11 cellular contexts compared by ENCODE assay signal in genomic region chr11:76674517-76675400, GRCh38. TPM values are rescaled to one million over a fixed set of nuclear protein-coding genes. Genes with fewer than 3 reads are reported as not detected.
DNase-seq lines count a peak whose midpoint lies in the region; ATAC-seq and TF ChIP-seq lines count a peak whose summit lies in the region.
"Had no signal": no experiment of that assay in that cellular context is flagged by ENCODE, and none has a peak within 500 bp of the region (broad histone marks: within the 10 kb centered on the region; RNA-seq: fewer than 3 reads in every experiment).

No MANE protein-coding gene starts in this region.

- no peaks in the 10 kb centered on the region for H3K9me3 Mint-ChIP-seq in memory B cell
- no peaks in the 10 kb centered on the region for H3K9me3 Mint-ChIP-seq in activated T-cell treated with anti-CD3 and anti-CD28 coated beads, Interleukin-2, amount 50 U/mL, for 24 hours

- H3K4me1 ChIP-seq in uterus: peaks cover 0 to 6% of the 10 kb centered on the region in 2 donors

- H3K27ac ChIP-seq in uterus: no peak overlapping the region

- intact Hi-C loops in uterus (cut with DNase I; ENCODE audit: low total_unique reads): no loop called here

- H3K27ac Mint-ChIP-seq in memory B cell: no peak overlapping the region
- no peak overlapping the region for H3K27ac Mint-ChIP-seq in activated T-cell treated with anti-CD3 and anti-CD28 coated beads, Interleukin-2, amount 50 U/mL, for 24 hours

- no peaks in the 10 kb centered on the region for H3K36me3 Mint-ChIP-seq in memory B cell
- no peaks in the 10 kb centered on the region for H3K36me3 Mint-ChIP-seq in activated T-cell treated with anti-CD3 and anti-CD28 coated beads, Interleukin-2, amount 50 U/mL, for 24 hours (ENCODE audit: low read depth)

- H3K27me3 ChIP-seq in uterus: no peaks in the 10 kb centered on the region

- DNase-seq in GM13977 (ENCODE audit: low spot score) (no peak), NCI-H526 treated with DMSO at 0.1 percent for 48 hours (lab: John Stamatoyannopoulos, UW) (peak; percentile 27), memory B cell (ENCODE audit: low spot score in 2 of 2) (no peak), uterus (no peak), nucleus accumbens (lab: John Stamatoyannopoulos, UW) (no peak)
- DNase-seq in activated T-cell treated with anti-CD3 and anti-CD28 coated beads, Interleukin-2, amount 50 U/mL, for 24 hours: no peak
- DNase-seq in activated CD4-positive, alpha-beta T cell treated with anti-CD3 and anti-CD28 coated beads, Interleukin-2, amount 50 U/mL, for 4 hours: no peak
- DNase-seq: SHP77 treated with DMSO at 0.1 percent for 48 hours; stimulated activated CD4-positive, alpha-beta T cell treated with anti-CD3 and anti-CD28 coated beads, Interleukin-4, amount 100 ng/mL, for 24 hours had no signal

- H3K4me1 Mint-ChIP-seq in memory B cell: peaks cover 38% of the 10 kb centered on the region
- H3K4me1 Mint-ChIP-seq in activated T-cell treated with anti-CD3 and anti-CD28 coated beads, Interleukin-2, amount 50 U/mL, for 24 hours (ENCODE audit: low read depth): peaks cover 26% of the 10 kb centered on the region

- no peak overlapping the region for H3K4me3 Mint-ChIP-seq in memory B cell
- no peak overlapping the region for H3K4me3 Mint-ChIP-seq in activated T-cell treated with anti-CD3 and anti-CD28 coated beads, Interleukin-2, amount 50 U/mL, for 24 hours

- no peaks in the 10 kb centered on the region for H3K9me3 ChIP-seq in uterus

- no peaks in the 10 kb centered on the region for H3K36me3 ChIP-seq in uterus

- in situ Hi-C loops in GM13977 (cut with MboI; ENCODE audit: low pct_unique_long_range_greater_than_20kb, low sequenced_read_pairs, unreplicated experiment): loop anchor here (25.0 kb wide), 1 partner anchor 462 kb away; the partner anchor contains the start of gene WNT11

- TF ChIP-seq POLR2A in uterus (IDR thresholded peaks at IDR 0.05): no peak

- ATAC-seq in GM21825 (IDR thresholded peaks at IDR 0.05; ENCODE audit: unreplicated experiment) (peak; percentile 39), memory B cell (ENCODE audit: low read depth) (peak; percentile 21)

- no peak overlapping the region for H3K4me3 ChIP-seq in uterus

- TF ChIP-seq CTCF in GM13977 (IDR thresholded peaks at IDR 0.05; ENCODE audit: extremely low read depth, insufficient read depth, missing control alignments) (peak; percentile 8), uterus (IDR thresholded peaks at IDR 0.05) (no peak)

- peaks cover 22% of the 10 kb centered on the region for H3K27me3 Mint-ChIP-seq in memory B cell
- H3K27me3 Mint-ChIP-seq in activated T-cell treated with anti-CD3 and anti-CD28 coated beads, Interleukin-2, amount 50 U/mL, for 24 hours: peaks cover 13% of the 10 kb centered on the region

RNA-seq across cellular contexts. Expression of gene LRRC32, which starts 4.2 kb away (rescaled TPM):
- 100 to 1,000 TPM in 1 of 4 donors, 10 to 100 TPM in 2, 1 to 10 TPM in 1; 10.0 to 121 (median 17.5) TPM for total RNA-seq in uterus
- total RNA-seq: M059J had no signal
